In the genomic region with DNA sequence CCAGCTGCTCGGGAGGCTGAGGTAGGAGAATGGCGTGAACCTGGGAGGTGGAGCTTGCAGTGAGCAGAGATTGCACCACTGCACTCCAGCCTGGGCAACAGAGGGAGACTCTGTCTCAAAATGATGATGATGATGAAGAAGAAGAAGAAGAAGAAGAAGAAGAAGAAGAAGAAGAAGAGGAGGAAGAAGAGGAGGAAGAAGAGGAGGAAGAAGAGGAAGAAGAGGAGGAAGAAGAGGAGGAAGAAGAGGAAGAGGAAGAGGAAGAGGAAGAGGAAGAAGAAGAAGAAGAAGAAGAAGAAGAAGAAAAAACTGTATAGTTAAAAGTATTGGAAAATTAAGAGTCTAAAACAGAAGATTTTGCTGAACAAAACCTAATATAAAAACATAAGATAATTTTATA, we compare ENCODE assay signal across 5 cellular contexts. TPM values are rescaled to one million over a fixed set of nuclear protein-coding genes. Genes with fewer than 3 reads are reported as not detected.
"Had no signal": no experiment of that assay in that cellular context is flagged by ENCODE, and none has a peak within 500 bp of the region (broad histone marks: within the 10 kb centered on the region; RNA-seq: fewer than 3 reads in every experiment).

No MANE protein-coding gene starts in this region.

RNA-seq across cellular contexts. Expression of a gene that starts 44.4 kb away (rescaled TPM):
- total RNA-seq: H4, H7, HepG2, HT1080 had no signal
- polyA plus RNA-seq: IgD-negative memory B cell had no signal
